Comparison of ENCODE assay signal across 24 cellular contexts in genomic region chr5:122761115-122761514, GRCh38.
"Had no signal": no experiment of that assay in that cellular context is flagged by ENCODE, and none has a peak within 500 bp of the region (broad histone marks: within the 10 kb centered on the region; RNA-seq: fewer than 3 reads in every experiment).

No MANE protein-coding gene starts in this region.

- H3K36me3 Mint-ChIP-seq: activated naive CD4-positive, alpha-beta T cell treated with anti-CD3 and anti-CD28 coated beads, Interleukin-2, amount 50 U/mL, for 24 hours; T-cell had no signal

- H3K27ac ChIP-seq: breast epithelium had no signal

- H3K4me3 Mint-ChIP-seq: activated CD8-positive, alpha-beta T cell treated with anti-CD3 and anti-CD28 coated beads, Interleukin-2, amount 10 ng/mL, durations not matched to agents 7 days and 5 days; activated naive CD4-positive, alpha-beta T cell treated with anti-CD3 and anti-CD28 coated beads, Interleukin-2, amount 50 U/mL, for 24 hours; T-cell had no signal

- H3K9me3 Mint-ChIP-seq: activated naive CD4-positive, alpha-beta T cell treated with anti-CD3 and anti-CD28 coated beads, Interleukin-2, amount 50 U/mL, for 24 hours; T-cell had no signal

- H3K27ac Mint-ChIP-seq: activated CD8-positive, alpha-beta T cell treated with anti-CD3 and anti-CD28 coated beads, Interleukin-2, amount 10 ng/mL, durations not matched to agents 7 days and 5 days; activated naive CD4-positive, alpha-beta T cell treated with anti-CD3 and anti-CD28 coated beads, Interleukin-2, amount 50 U/mL, for 24 hours; T-cell had no signal

- H3K4me1 Mint-ChIP-seq: T-cell had no signal

- H3K4me1 ChIP-seq: breast epithelium had no signal

- H3K27me3 Mint-ChIP-seq: activated naive CD4-positive, alpha-beta T cell treated with anti-CD3 and anti-CD28 coated beads, Interleukin-2, amount 50 U/mL, for 24 hours; T-cell had no signal

- H3K36me3 ChIP-seq: breast epithelium, MG63 had no signal

- ATAC-seq: activated CD4-positive, CD25-positive, alpha-beta regulatory T cell treated with anti-CD3 and anti-CD28 coated beads, Interleukin-2, amount 50 U/mL, for 24 hours; activated CD8-positive, alpha-beta T cell treated with anti-CD3 and anti-CD28 coated beads, Interleukin-2, amount 10 ng/mL, durations not matched to agents 7 days and 5 days; T-cell had no signal

- H3K4me3 ChIP-seq: breast epithelium, MG63 had no signal

- H3K27me3 ChIP-seq: breast epithelium, MG63 had no signal

- DNase-seq: activated CD4-positive, alpha-beta T cell treated with anti-CD3 and anti-CD28 coated beads for 48 hours; activated CD4-positive, alpha-beta T cell treated with anti-CD3 and anti-CD28 coated beads, Interleukin-2, amount 50 U/mL, for 4 hours; activated CD8-positive, alpha-beta memory T cell treated with anti-CD3 and anti-CD28 coated beads, Interleukin-2, amount 50 U/mL, for 48 hours; activated CD8-positive, alpha-beta T cell treated with anti-CD3 and anti-CD28 coated beads, Interleukin-2, amount 10 ng/mL, durations not matched to agents 7 days and 5 days; activated naive CD4-positive, alpha-beta T cell; activated T-cell treated with anti-CD3 and anti-CD28 coated beads, Interleukin-2, amount 50 U/mL, for 1 hour; aorta; caudate nucleus; MG63; NCI-H1105; NCI-H1436; NCI-H1694 treated with DMSO at 0.1 percent for 48 hours; NCI-H2029 treated with DMSO at 0.1 percent for 48 hours; NCI-H345; NCI-H510A; NCI-H526 treated with DMSO at 0.1 percent for 48 hours; NCI-H82; NK-92 treated with Interleukin-12 subunit alpha and Interleukin-12 subunit beta, amount 100 ng/mL, for 24 hours; SHP77; T-cell; T-helper 2 cell had no signal
